In the genomic region with DNA sequence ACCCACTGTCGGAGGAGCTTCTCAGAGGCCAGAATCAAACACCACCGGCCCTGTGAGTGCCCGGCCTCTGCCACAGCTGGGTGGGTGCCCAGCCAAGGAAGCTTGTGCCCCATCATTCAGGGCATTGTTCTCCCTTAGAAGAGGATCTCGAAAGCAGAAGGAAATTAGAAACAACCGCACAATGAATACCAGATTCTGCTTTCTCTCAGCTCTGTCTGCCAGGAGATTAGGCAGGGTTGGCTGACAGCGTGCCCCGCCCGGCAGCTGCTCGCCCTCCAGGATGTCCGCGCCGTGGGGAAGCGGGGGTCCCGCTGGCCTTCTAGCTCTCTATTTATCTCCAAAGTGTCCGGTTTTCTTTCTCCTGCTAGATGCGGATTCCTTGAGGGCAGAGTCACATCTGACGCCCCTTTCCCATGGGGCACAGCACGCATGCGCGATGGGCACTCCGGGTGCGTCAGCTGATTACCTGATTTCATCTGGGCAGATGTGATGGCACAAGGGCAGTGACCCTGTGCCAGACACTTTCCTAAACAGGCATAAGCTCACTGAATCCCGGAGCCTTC, we compare ENCODE assay signal across 8 cellular contexts. TPM values are rescaled to one million over a fixed set of nuclear protein-coding genes. Genes with fewer than 3 reads are reported as not detected.
DNase-seq lines count a peak whose midpoint lies in the region; ATAC-seq and TF ChIP-seq lines count a peak whose summit lies in the region.

No MANE protein-coding gene starts in this region.

- H3K36me3 ChIP-seq in muscle layer of colon (ENCODE audit: insufficient read depth, low read length) (no peaks in the 10 kb centered on the region), stomach smooth muscle (ENCODE audit: control insufficient read depth in 2 of 2, insufficient read depth in 2 of 2, low read length in 2 of 2) (no peaks in the 10 kb centered on the region)

- H3K27ac Mint-ChIP-seq in activated CD4-positive, alpha-beta memory T cell treated with anti-CD3 and anti-CD28 coated beads, Interleukin-2, amount 10 ng/mL, durations not matched to agents 7 days and 5 days = no peak overlapping the region

- H3K4me3 ChIP-seq in epithelial cell of proximal tubule (ENCODE audit: low read depth, low read length) (peak overlapping the region; percentile 46), muscle layer of colon (ENCODE audit: low read depth in 1 of 2, low read length in 2 of 2) (peak overlapping the region; percentile 42 to 52), stomach smooth muscle (ENCODE audit: low read length in 2 of 2) (peak overlapping the region; percentile 74 to 75)

- ATAC-seq in GM21717 (IDR thresholded peaks at IDR 0.05; ENCODE audit: unreplicated experiment) = no peak
- ATAC-seq in HG03520 (IDR thresholded peaks at IDR 0.05; ENCODE audit: unreplicated experiment) = no peak

- CTCF ChIA-PET in activated CD4-positive, alpha-beta memory T cell treated with anti-CD3 and anti-CD28 coated beads, Interleukin-2, amount 10 ng/mL, durations not matched to agents 7 days and 5 days (lab: Charles Lee) = interaction anchor here (1.1 to 3.0 kb wide), 3 partner anchors 13 to 116 kb away, joined by 3 to 18 read pairs (median 5); no protein-coding TSS in a partner anchor

- peaks cover 53% of the 10 kb centered on the region for H3K4me1 ChIP-seq in muscle layer of colon (ENCODE audit: insufficient read depth, low read length)
- H3K4me1 ChIP-seq in stomach smooth muscle (ENCODE audit: control insufficient read depth, insufficient read depth, low read length) = peaks cover 49% of the 10 kb centered on the region

- H3K36me3 Mint-ChIP-seq in activated CD4-positive, alpha-beta memory T cell treated with anti-CD3 and anti-CD28 coated beads, Interleukin-2, amount 10 ng/mL, durations not matched to agents 7 days and 5 days (ENCODE audit: low read depth) = no peaks in the 10 kb centered on the region

- peaks cover 23% of the 10 kb centered on the region for H3K27me3 Mint-ChIP-seq in activated CD4-positive, alpha-beta memory T cell treated with anti-CD3 and anti-CD28 coated beads, Interleukin-2, amount 10 ng/mL, durations not matched to agents 7 days and 5 days

- peak overlapping the region; percentile 62 for H3K4me3 Mint-ChIP-seq in activated CD4-positive, alpha-beta memory T cell treated with anti-CD3 and anti-CD28 coated beads, Interleukin-2, amount 10 ng/mL, durations not matched to agents 7 days and 5 days

- H3K9ac ChIP-seq in muscle layer of colon (ENCODE audit: low read length) (peak overlapping the region; percentile 74), stomach smooth muscle (ENCODE audit: low read length in 2 of 2) (peak overlapping the region; percentile 91 to 95)

- H3K9me3 ChIP-seq in muscle layer of colon (ENCODE audit: low read length) = no peaks in the 10 kb centered on the region
- no peaks in the 10 kb centered on the region for H3K9me3 ChIP-seq in stomach smooth muscle (ENCODE audit: control insufficient read depth in 2 of 2, low read length in 2 of 2)

- H3K27me3 ChIP-seq in muscle layer of colon (ENCODE audit: control insufficient read depth in 1 of 2, insufficient read depth in 2 of 2, low read length in 2 of 2) (no peaks in the 10 kb centered on the region), stomach smooth muscle (ENCODE audit: control insufficient read depth in 1 of 2, insufficient read depth in 2 of 2, low read length in 2 of 2) (no peaks in the 10 kb centered on the region)

- H3K9me3 Mint-ChIP-seq in activated CD4-positive, alpha-beta memory T cell treated with anti-CD3 and anti-CD28 coated beads, Interleukin-2, amount 10 ng/mL, durations not matched to agents 7 days and 5 days = no peaks in the 10 kb centered on the region

- POLR2A ChIA-PET in activated CD4-positive, alpha-beta memory T cell treated with anti-CD3 and anti-CD28 coated beads, Interleukin-2, amount 10 ng/mL, durations not matched to agents 7 days and 5 days (lab: Charles Lee) = interaction anchor here (0.9 to 1.5 kb wide), 3 partner anchors 17 to 26 kb away, joined by 4 read pairs; partner anchors contain the start of gene SCGB1A1

- H3K27ac ChIP-seq in muscle layer of colon (ENCODE audit: low read depth, low read length) (peak overlapping the region; percentile 99), stomach smooth muscle (ENCODE audit: low read length) (peak overlapping the region; percentile 99)

- H3K4me1 Mint-ChIP-seq in activated CD4-positive, alpha-beta memory T cell treated with anti-CD3 and anti-CD28 coated beads, Interleukin-2, amount 10 ng/mL, durations not matched to agents 7 days and 5 days = peaks cover 5% of the 10 kb centered on the region

- DNase-seq in EH (ENCODE audit: low read depth) = peak; percentile 84
- DNase-seq in NCI-H2107 treated with DMSO at 0.1 percent for 48 hours (lab: John Stamatoyannopoulos, UW; ENCODE audit: unreplicated experiment) = peak; percentile 53
- peak; percentile 34 for DNase-seq in activated CD4-positive, alpha-beta memory T cell treated with anti-CD3 and anti-CD28 coated beads, Interleukin-2, amount 10 ng/mL, durations not matched to agents 7 days and 5 days
- DNase-seq in epithelial cell of proximal tubule (ENCODE audit: low read depth) = no peak

- TF ChIP-seq CTCF in epithelial cell of proximal tubule (conservative IDR thresholded peaks at IDR 0.05; ENCODE audit: low read depth, low read length) = no peak

RNA-seq across cellular contexts. Expression of gene SCGB1A1, which starts 25.5 kb away (rescaled TPM):
- not detected for total RNA-seq in activated CD4-positive, alpha-beta memory T cell treated with anti-CD3 and anti-CD28 coated beads, Interleukin-2, amount 10 ng/mL, durations not matched to agents 7 days and 5 days
- not detected in 2 replicates for total RNA-seq in epithelial cell of proximal tubule
